In the genomic region with DNA sequence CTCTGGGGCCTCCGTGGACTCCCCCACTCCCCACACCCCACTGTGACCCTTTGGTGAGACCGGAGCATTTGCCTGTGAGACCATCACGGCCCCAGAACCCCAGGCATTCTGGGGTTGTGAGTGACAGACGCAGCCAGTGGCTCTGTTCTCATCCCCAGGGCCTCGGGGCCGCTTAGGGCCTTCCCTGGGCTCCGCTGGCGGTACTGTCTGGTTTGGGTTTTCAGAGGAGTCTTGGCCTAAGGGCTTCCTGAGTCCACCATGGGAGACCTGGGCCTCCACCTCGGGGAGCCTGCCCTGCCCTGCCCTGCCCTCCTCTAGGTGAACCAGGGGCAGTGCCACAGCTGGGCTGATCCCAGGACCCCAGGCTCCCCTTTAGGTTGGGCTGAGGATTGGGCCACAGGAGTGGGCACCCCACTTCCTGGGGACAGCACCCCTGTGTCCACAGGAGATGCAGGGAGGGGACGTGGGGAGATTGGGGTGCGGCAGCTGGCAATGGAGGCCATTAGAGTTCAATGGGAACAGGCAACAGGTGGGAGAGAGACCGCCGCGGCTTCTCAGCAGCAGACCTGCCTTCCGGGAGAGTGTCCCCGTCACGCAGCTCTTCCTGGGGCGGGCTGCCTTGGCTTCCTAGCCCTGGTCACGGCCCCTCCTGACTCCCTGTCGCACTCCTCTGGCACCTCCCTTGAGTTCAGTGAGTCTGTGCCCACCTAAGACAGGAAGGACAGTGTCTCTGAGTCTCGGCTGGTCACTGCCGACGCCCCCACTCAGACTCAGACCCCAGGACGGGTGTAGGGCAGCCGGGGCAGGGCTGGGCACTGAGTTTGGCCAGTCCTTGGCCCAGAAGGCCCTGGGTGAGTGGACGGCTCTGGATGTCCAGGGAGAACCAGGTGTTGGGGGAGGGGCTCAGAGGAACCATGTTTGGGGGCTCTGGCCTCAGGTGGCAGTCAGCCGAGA, we compare ENCODE assay signal across 1 cellular context.
TF ChIP-seq lines count a peak whose summit lies in the region.

No MANE protein-coding gene starts in this region.

TF ChIP-seq in GM23338, 12 proteins besides CTCF, POLR2A, EP300 and RAD21:
- no peak for TF ChIP-seq JUNB (IDR thresholded peaks at IDR 0.05; ENCODE audit: unreplicated experiment)
TF ChIP-seq in GM23338: peak in this region for 0.
